In the genomic region with DNA sequence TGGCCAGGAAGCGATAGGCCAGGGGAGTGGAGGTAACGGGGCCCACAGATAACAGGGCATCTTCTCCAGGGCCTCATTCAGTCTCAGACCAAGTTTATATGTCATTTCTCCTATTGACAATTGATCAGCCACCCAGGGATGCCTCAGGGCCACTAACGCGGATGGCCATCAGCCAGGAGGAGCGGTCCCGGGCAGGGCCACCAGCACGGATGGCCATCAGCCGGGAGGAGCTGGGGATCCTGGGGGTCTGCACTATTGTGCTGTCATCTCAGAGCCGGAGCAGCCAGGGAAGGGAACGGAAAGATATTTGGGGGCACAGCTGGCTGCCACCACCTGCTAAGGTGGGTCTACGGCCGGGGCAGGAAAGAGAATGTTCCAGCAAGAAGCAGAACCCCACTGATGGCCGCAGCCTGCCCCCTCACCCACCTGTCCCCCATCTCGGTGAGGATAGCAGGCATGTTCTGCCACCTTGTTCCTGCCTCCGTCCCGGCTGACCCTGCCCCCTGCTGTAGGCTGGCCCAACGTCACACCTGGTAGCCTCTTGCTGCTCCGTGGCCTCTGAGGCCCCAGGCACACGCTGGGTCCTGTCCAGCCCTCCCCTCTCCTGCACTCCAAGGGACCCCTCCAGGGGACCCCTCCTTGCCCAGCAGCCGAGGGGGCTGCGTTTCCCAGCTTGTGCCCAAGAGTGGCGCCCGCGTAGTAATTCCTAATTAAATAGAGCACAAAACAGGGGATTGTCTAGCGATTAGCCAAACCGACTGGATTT, we compare ENCODE assay signal across 16 cellular contexts.
"Had no signal": no experiment of that assay in that cellular context is flagged by ENCODE, and none has a peak within 500 bp of the region (broad histone marks: within the 10 kb centered on the region; RNA-seq: fewer than 3 reads in every experiment).

No MANE protein-coding gene starts in this region.

- H3K4me1 ChIP-seq: foreskin keratinocyte, thyroid gland, uterus had no signal

- H3K27ac ChIP-seq: foreskin keratinocyte, left lung, lower lobe of right lung, ovary, right atrium auricular region, thyroid gland, uterus had no signal

- H3K4me3 ChIP-seq: left lung, lower lobe of right lung, ovary, right atrium auricular region, thyroid gland, uterus had no signal

- DNase-seq: dermis blood vessel endothelial cell; effector CD4-positive, alpha-beta T cell; endodermal cell; erythroblast; foreskin keratinocyte; immature natural killer cell; lower lobe of right lung; natural killer cell; ovary; small intestine; stimulated activated CD4-positive, alpha-beta T cell treated with anti-CD3 and anti-CD28 coated beads, Interleukin-2, amount 100 ng/mL, for 48 hours; stimulated activated naive CD4-positive, alpha-beta T cell treated with Interleukin-2 at 50 U/mL for 16 hours; thyroid gland; uterus had no signal

- H3K36me3 ChIP-seq: left lung, lower lobe of right lung, ovary, right atrium auricular region, thyroid gland, uterus had no signal

- H3K27me3 ChIP-seq: ovary, right atrium auricular region, thyroid gland, uterus had no signal

- ATAC-seq: foreskin keratinocyte, left lung, lower lobe of right lung, natural killer cell had no signal

- H3K9me3 ChIP-seq: left lung, lower lobe of right lung, ovary, right atrium auricular region, thyroid gland, uterus had no signal
